Comparison of ENCODE assay signal across 12 cellular contexts in the genomic region with DNA sequence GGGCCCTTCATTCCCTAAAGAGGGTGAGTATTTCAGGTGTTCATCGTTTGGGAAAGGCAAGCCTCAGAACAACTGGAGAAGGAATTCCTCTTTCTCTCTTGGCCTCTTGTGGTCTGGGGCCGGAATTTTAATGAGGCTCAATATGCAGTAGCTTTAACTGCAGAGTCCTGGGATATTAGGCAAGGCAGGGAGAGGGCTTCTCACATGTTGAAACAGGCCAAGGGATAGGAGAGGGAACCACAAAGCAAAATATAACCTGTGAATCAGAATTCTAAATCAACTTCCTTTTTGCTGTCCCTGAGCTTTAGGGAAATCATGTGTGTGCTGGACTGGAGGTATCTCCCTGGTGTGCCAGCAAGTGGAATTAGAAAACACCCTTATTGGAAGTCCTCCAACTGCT.
"Had no signal": no experiment of that assay in that cellular context is flagged by ENCODE, and none has a peak within 500 bp of the region (broad histone marks: within the 10 kb centered on the region; RNA-seq: fewer than 3 reads in every experiment).

No MANE protein-coding gene starts in this region.

- H3K4me1 ChIP-seq: esophagus muscularis mucosa, gastroesophageal sphincter, testis had no signal

- ATAC-seq: activated CD8-positive, alpha-beta memory T cell treated with anti-CD3 and anti-CD28 coated beads, Interleukin-2, amount 10 ng/mL, durations not matched to agents 7 days and 5 days; gastroesophageal sphincter; stimulated activated naive CD8-positive, alpha-beta T cell treated with anti-CD3 and anti-CD28 coated beads, Interleukin-15, amount 100 ng/mL, for 72 hours; T-helper 17 cell had no signal

- DNase-seq: activated CD4-positive, alpha-beta T cell treated with anti-CD3 and anti-CD28 coated beads, Interleukin-2, amount 50 U/mL, for 48 hours; activated CD8-positive, alpha-beta memory T cell treated with anti-CD3 and anti-CD28 coated beads, Interleukin-2, amount 10 ng/mL, durations not matched to agents 7 days and 5 days; activated effector memory CD4-positive, alpha-beta T cell treated with Interleukin-2 at 50 U/mL for 16 hours; activated T-cell treated with anti-CD3 and anti-CD28 coated beads, Interleukin-2, amount 50 U/mL, for 24 hours; amygdala; stimulated activated CD4-positive, alpha-beta T cell treated with anti-CD3 and anti-CD28 coated beads, Interleukin-15, amount 100 ng/mL, for 24 hours; stimulated activated CD4-positive, alpha-beta T cell treated with anti-CD3 and anti-CD28 coated beads, Interleukin-4, amount 100 ng/mL, for 24 hours; stimulated activated naive CD8-positive, alpha-beta T cell treated with anti-CD3 and anti-CD28 coated beads, Interleukin-15, amount 100 ng/mL, for 72 hours; T-helper 17 cell; testis had no signal

- H3K4me3 ChIP-seq: esophagus muscularis mucosa, gastroesophageal sphincter, testis had no signal

- H3K36me3 ChIP-seq: esophagus muscularis mucosa, gastroesophageal sphincter had no signal

- H3K27me3 ChIP-seq: esophagus muscularis mucosa, gastroesophageal sphincter, testis had no signal

- H3K9me3 ChIP-seq: esophagus muscularis mucosa, gastroesophageal sphincter, testis had no signal

- H3K27ac ChIP-seq: esophagus muscularis mucosa, gastroesophageal sphincter, testis had no signal
